Comparison of ENCODE assay signal across 33 cellular contexts in the genomic region with DNA sequence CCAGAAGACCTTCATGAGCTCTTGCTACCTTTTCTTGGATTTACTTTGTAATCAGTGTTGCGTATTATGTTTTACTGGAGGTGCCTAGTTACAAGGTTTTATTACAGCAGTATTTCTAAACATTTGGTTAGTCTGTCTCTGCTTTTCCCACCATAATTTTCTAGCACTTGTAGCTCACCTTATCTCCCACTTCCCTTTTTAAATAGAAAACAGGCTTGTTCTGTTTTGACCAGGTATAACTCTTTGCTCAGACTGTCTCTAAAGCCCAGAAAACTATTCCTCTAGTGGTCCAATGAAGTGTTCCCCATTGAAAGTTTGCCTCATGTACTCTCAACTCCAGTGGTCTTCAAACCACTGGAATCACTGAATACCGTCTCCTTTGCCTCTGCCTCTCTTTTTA. TPM values are rescaled to one million over a fixed set of nuclear protein-coding genes. Genes with fewer than 3 reads are reported as not detected.
DNase-seq lines count a peak whose midpoint lies in the region; ATAC-seq and TF ChIP-seq lines count a peak whose summit lies in the region.
"Had no signal": no experiment of that assay in that cellular context is flagged by ENCODE, and none has a peak within 500 bp of the region (broad histone marks: within the 10 kb centered on the region; RNA-seq: fewer than 3 reads in every experiment).

No MANE protein-coding gene starts in this region.

- BruUV-seq in MCF 10A (replicated peaks; lab: Mats Ljungman, UMichigan), result no TSS peak

- H3K9me3 ChIP-seq in breast epithelium, result no peaks in the 10 kb centered on the region
- H3K9me3 ChIP-seq in RWPE2 (ENCODE audit: severe bottlenecking), result no peaks in the 10 kb centered on the region
- H3K9me3 ChIP-seq in transverse colon, result no peaks in the 10 kb centered on the region
- H3K9me3 ChIP-seq: esophagus muscularis mucosa, heart left ventricle, ovary, SJSA1 had no signal

- no peak overlapping the region for H3K4me3 Mint-ChIP-seq in MCF 10A (ENCODE audit: unreplicated experiment)
- H3K4me3 Mint-ChIP-seq: activated CD4-positive, alpha-beta T cell treated with anti-CD3 and anti-CD28 coated beads, Interleukin-2, amount 10 ng/mL, durations not matched to agents 7 days and 5 days; activated naive CD8-positive, alpha-beta T cell treated with anti-CD3 and anti-CD28 coated beads, Interleukin-2, amount 50 U/mL, for 24 hours; endodermal cell; natural killer cell treated with Interleukin-12 subunit alpha and Interleukin-12 subunit beta and Interleukin-15 and Interleukin-18, amount 100 ng/mL, for 72 hours; stimulated activated naive B cell treated with anti-CD40 and anti-IgM and Interleukin-4, amounts not matched to agents 10 μg/mL and 1 μg/mL and 100 μg/mL, for 72 hours had no signal

- TF ChIP-seq EP300 in transverse colon (IDR thresholded peaks at IDR 0.05; ENCODE audit: low read depth), result no peak

- H3K4me1 ChIP-seq in breast epithelium, result no peaks in the 10 kb centered on the region
- peaks cover 25% of the 10 kb centered on the region for H3K4me1 ChIP-seq in RWPE2 (ENCODE audit: insufficient read depth, poor library complexity, severe bottlenecking)
- H3K4me1 ChIP-seq in transverse colon, result peaks cover 6 to 47% (median 25%) of the 10 kb centered on the region in 4 donors

- H3K27ac ChIP-seq in breast epithelium (no peak overlapping the region), RWPE2 (ENCODE audit: poor library complexity, severe bottlenecking) (peak overlapping the region; percentile 83), epithelial cell of prostate (peak overlapping the region; percentile 93), transverse colon (peak overlapping the region in 3 of 4 donors; percentile 19 to 35 (median 34))
- H3K27ac ChIP-seq: esophagus muscularis mucosa, heart left ventricle, ovary, SJSA1, WERI-Rb-1 had no signal

- CTCF ChIA-PET in MCF 10A (lab: Yijun Ruan, JAX), result interaction anchor here (0.7 to 0.9 kb wide), 2 partner anchors 56 to 257 kb away, joined by 3 to 4 read pairs; no protein-coding TSS in a partner anchor

- H3K27me3 ChIP-seq in breast epithelium (no peaks in the 10 kb centered on the region), RWPE2 (ENCODE audit: insufficient read depth, poor library complexity, severe bottlenecking) (no peaks in the 10 kb centered on the region), transverse colon (no peaks in the 10 kb centered on the region)
- H3K27me3 ChIP-seq: esophagus muscularis mucosa, heart left ventricle, ovary, SJSA1 had no signal

- H3K9me3 Mint-ChIP-seq in MCF 10A (ENCODE audit: unreplicated experiment), result no peaks in the 10 kb centered on the region
- H3K9me3 Mint-ChIP-seq: activated CD4-positive, alpha-beta T cell treated with anti-CD3 and anti-CD28 coated beads, Interleukin-2, amount 10 ng/mL, durations not matched to agents 7 days and 5 days; activated naive CD8-positive, alpha-beta T cell treated with anti-CD3 and anti-CD28 coated beads, Interleukin-2, amount 50 U/mL, for 24 hours; natural killer cell treated with Interleukin-12 subunit alpha and Interleukin-12 subunit beta and Interleukin-15 and Interleukin-18, amount 100 ng/mL, for 72 hours; stimulated activated naive B cell treated with anti-CD40 and anti-IgM and Interleukin-4, amounts not matched to agents 10 μg/mL and 1 μg/mL and 100 μg/mL, for 72 hours had no signal

- H3K36me3 Mint-ChIP-seq in MCF 10A (ENCODE audit: insufficient read depth, unreplicated experiment), result peaks cover 19% of the 10 kb centered on the region
- H3K36me3 Mint-ChIP-seq: natural killer cell treated with Interleukin-12 subunit alpha and Interleukin-12 subunit beta and Interleukin-15 and Interleukin-18, amount 100 ng/mL, for 72 hours had no signal

- peak overlapping the region; percentile 96 for H3K27ac Mint-ChIP-seq in MCF 10A (ENCODE audit: low read depth, unreplicated experiment)
- H3K27ac Mint-ChIP-seq: activated CD4-positive, alpha-beta T cell treated with anti-CD3 and anti-CD28 coated beads, Interleukin-2, amount 10 ng/mL, durations not matched to agents 7 days and 5 days; activated naive CD8-positive, alpha-beta T cell treated with anti-CD3 and anti-CD28 coated beads, Interleukin-2, amount 50 U/mL, for 24 hours; endodermal cell; natural killer cell treated with Interleukin-12 subunit alpha and Interleukin-12 subunit beta and Interleukin-15 and Interleukin-18, amount 100 ng/mL, for 72 hours; stimulated activated naive B cell treated with anti-CD40 and anti-IgM and Interleukin-4, amounts not matched to agents 10 μg/mL and 1 μg/mL and 100 μg/mL, for 72 hours had no signal

- peaks cover 41% of the 10 kb centered on the region for H3K4me1 Mint-ChIP-seq in MCF 10A (ENCODE audit: insufficient read depth, unreplicated experiment)

- DNase-seq in MCF 10A (ENCODE audit: unreplicated experiment) (no peak), breast epithelium (ENCODE audit: low spot score in 2 of 2) (no peak), RWPE2 (ENCODE audit: low spot score) (no peak), epithelial cell of prostate (ENCODE audit: low read depth, low spot score) (no peak), transverse colon (no peak), NCI-H1930 (lab: John Stamatoyannopoulos, UW) (no peak)
- DNase-seq in stimulated activated naive CD4-positive, alpha-beta T cell (lab: John Stamatoyannopoulos, UW), result no peak
- DNase-seq: 8988T; activated CD4-positive, alpha-beta T cell treated with anti-CD3 and anti-CD28 coated beads, Interleukin-2, amount 10 ng/mL, durations not matched to agents 7 days and 5 days; activated gamma-delta T cell treated with Interleukin-2 at 50 U/mL for 16 hours; activated naive CD8-positive, alpha-beta T cell treated with anti-CD3 and anti-CD28 coated beads, Interleukin-2, amount 50 U/mL, for 24 hours; activated T-cell treated with anti-CD3 and anti-CD28 coated beads, Interleukin-2, amount 50 U/mL, for 1 hour; caudate nucleus; cortex of kidney; endodermal cell; foreskin melanocyte; HCEC 1CT; heart left ventricle; Kasumi-1; kidney; NCI-H146; NCI-H446; NCI-H82; ovary; retina; RPMI8226; stimulated activated naive B cell treated with anti-CD40 and anti-IgM and Interleukin-4, amounts not matched to agents 10 μg/mL and 1 μg/mL and 100 μg/mL, for 72 hours; WERI-Rb-1 had no signal

- in situ Hi-C loops in transverse colon (cut with MboI; ENCODE audit: low pct_ligation_motif_present in 1 of 4, low pct_unique_long_range_greater_than_20kb in 1 of 4, low sequenced_read_pairs in 3 of 4), result no loop called here

- TF ChIP-seq CTCF in MCF 10A (IDR thresholded peaks at IDR 0.05; ENCODE audit: unreplicated experiment) (no peak), breast epithelium (IDR thresholded peaks at IDR 0.05) (no peak), RWPE2 (IDR thresholded peaks at IDR 0.05; ENCODE audit: poor library complexity, severe bottlenecking) (no peak), transverse colon (IDR thresholded peaks at IDR 0.05) (no peak)

- no peaks in the 10 kb centered on the region for H3K27me3 Mint-ChIP-seq in MCF 10A (ENCODE audit: insufficient read depth, unreplicated experiment)
- H3K27me3 Mint-ChIP-seq: activated CD4-positive, alpha-beta T cell treated with anti-CD3 and anti-CD28 coated beads, Interleukin-2, amount 10 ng/mL, durations not matched to agents 7 days and 5 days; activated naive CD8-positive, alpha-beta T cell treated with anti-CD3 and anti-CD28 coated beads, Interleukin-2, amount 50 U/mL, for 24 hours; natural killer cell treated with Interleukin-12 subunit alpha and Interleukin-12 subunit beta and Interleukin-15 and Interleukin-18, amount 100 ng/mL, for 72 hours; stimulated activated naive B cell treated with anti-CD40 and anti-IgM and Interleukin-4, amounts not matched to agents 10 μg/mL and 1 μg/mL and 100 μg/mL, for 72 hours had no signal

- intact Hi-C loops in MCF 10A (cut with micrococcal nuclease), result no loop called here
- intact Hi-C loops in breast epithelium (cut with DNase I; ENCODE audit: low total_unique reads), result no loop called here
- intact Hi-C loops in transverse colon (cut with DNase I; ENCODE audit: low total_unique reads), result no loop called here

- WGBS in transverse colon (ENCODE audit: low coverage in 1 of 2), 2 donors, result 42% methylated on average over 2 of the region's 2 CpGs; no CpG with 5 or more reads in 1 of the 2 donors

- TF ChIP-seq POLR2A in breast epithelium (IDR thresholded peaks at IDR 0.05), result no peak
- no peak for TF ChIP-seq POLR2A in transverse colon (IDR thresholded peaks at IDR 0.05)

- H3K4me3 ChIP-seq in breast epithelium (no peak overlapping the region), RWPE2 (ENCODE audit: severe bottlenecking) (no peak overlapping the region), transverse colon (no peak overlapping the region)
- H3K4me3 ChIP-seq: esophagus muscularis mucosa, heart left ventricle, ovary, SJSA1, skin epidermis had no signal

- ATAC-seq in RWPE2 (ENCODE audit: low read depth) (no peak), HG02973 (IDR thresholded peaks at IDR 0.05; ENCODE audit: unreplicated experiment) (no peak)
- ATAC-seq: activated naive CD8-positive, alpha-beta T cell treated with anti-CD3 and anti-CD28 coated beads, Interleukin-2, amount 50 U/mL, for 24 hours; heart left ventricle; natural killer cell treated with Interleukin-12 subunit alpha and Interleukin-12 subunit beta and Interleukin-15 and Interleukin-18, amount 100 ng/mL, for 72 hours; stimulated activated naive B cell treated with anti-CD40 and anti-IgM and Interleukin-4, amounts not matched to agents 10 μg/mL and 1 μg/mL and 100 μg/mL, for 72 hours had no signal

- H3K36me3 ChIP-seq in breast epithelium, result no peaks in the 10 kb centered on the region
- no peaks in the 10 kb centered on the region for H3K36me3 ChIP-seq in RWPE2 (ENCODE audit: low read depth)
- H3K36me3 ChIP-seq in transverse colon, result no peaks in the 10 kb centered on the region
- H3K36me3 ChIP-seq: esophagus muscularis mucosa, heart left ventricle, ovary had no signal

- POLR2A ChIA-PET in MCF 10A (lab: Yijun Ruan, JAX), result interaction anchor here (0.5 to 3.6 kb wide), 8 partner anchors 10 to 143 kb away, joined by 3 to 23 read pairs (median 4); no protein-coding TSS in a partner anchor

RNA-seq across cellular contexts. Expression of a gene that starts 43.9 kb away (rescaled TPM):
- total RNA-seq in MCF 10A (2022), result 56.2 and 61.9 TPM in 2 replicates
- total RNA-seq in breast epithelium, result 10 to 100 TPM; 67.2 to 80.5 (median 70.5) TPM
- total RNA-seq in transverse colon, result 100 to 1,000 TPM in 1 of 4 donors, 10 to 100 TPM in 3; 77.1 to 151 (median 97.0) TPM

Comparison
In these comparisons a context has a peak if more than half of its experiments do, and no peak if none do; other contexts are left out.
1. H3K27ac ChIP-seq: peak in RWPE2 (single experiment), epithelial cell of prostate (single experiment) and transverse colon (3 of 4); none in breast epithelium (0 of 2).